Comparison of ENCODE assay signal across 2 cellular contexts in genomic region chr11:44085330-44085729, GRCh38.
A peak's percentile ranks its signal among the peaks of the same experiment; 100 is the strongest.
TF ChIP-seq lines count a peak whose summit lies in the region.

No MANE protein-coding gene starts in this region.

TF ChIP-seq in HepG2, 621 proteins besides CTCF, POLR2A, EP300 and RAD21:
- peak; percentile 96 for TF ChIP-seq ZNF317 (CRISPR knock-in tag; IDR thresholded peaks at IDR 0.05)
- no peak for TF ChIP-seq ZNF790 (CRISPR knock-in tag; IDR thresholded peaks at IDR 0.05; ENCODE audit: borderline replicate concordance)

TF ChIP-seq in K562, 482 proteins besides CTCF, POLR2A, EP300 and RAD21:
- TF ChIP-seq ZNF311 (CRISPR knock-in tag; IDR thresholded peaks at IDR 0.05) (no peak), CBX5 (IDR thresholded peaks at IDR 0.05; ENCODE audit: borderline replicate concordance, low read depth) (peak; percentile 79), FOXA3 (CRISPR knock-in tag; conservative IDR thresholded peaks at IDR 0.05 in 1 of 2, IDR thresholded peaks at IDR 0.05 in 1 of 2) (no peak), RUNX1 (IDR thresholded peaks at IDR 0.05; ENCODE audit: low read depth) (no peak), TRIM28 (IDR thresholded peaks at IDR 0.05) (peak; percentile 83; the same call in 1 of the 2 replicates), JUNB (CRISPR knock-in tag; conservative IDR thresholded peaks at IDR 0.05) (no peak), GTF2A2 (tag; IDR thresholded peaks at IDR 0.05) (no peak), TRIM24 (IDR thresholded peaks at IDR 0.05) (peak in 1 of 2 experiments; percentile 28; a peak in 1 of 4 replicates), KDM4B (IDR thresholded peaks at IDR 0.05; ENCODE audit: borderline replicate concordance in 2 of 2, low read depth in 1 of 2) (no peak), CSDE1 (IDR thresholded peaks at IDR 0.05) (no peak), STAT5A (IDR thresholded peaks at IDR 0.05; ENCODE audit: borderline replicate concordance, low read length) (no peak), NR2C2 (CRISPR knock-in tag; IDR thresholded peaks at IDR 0.05) (no peak), NR2C2 (tag; IDR thresholded peaks at IDR 0.05) (no peak), PATZ1 (CRISPR knock-in tag; IDR thresholded peaks at IDR 0.05; ENCODE audit: borderline replicate concordance) (no peak), CBX3 (IDR thresholded peaks at IDR 0.05; ENCODE audit: borderline replicate concordance in 1 of 2, low read length in 2 of 2) (peak in 1 of 2 experiments; percentile 88; a peak in 2 of 3 replicates), PCBP2 (IDR thresholded peaks at IDR 0.05; ENCODE audit: low read depth, low read length, poor library complexity, severe bottlenecking) (no peak), XRCC3 (IDR thresholded peaks at IDR 0.05) (0 out of 2 replicates have a peak, but pooled peaks have one; percentile 27), RNF2 (IDR thresholded peaks at IDR 0.05) (no peak), MYNN (IDR thresholded peaks at IDR 0.05) (no peak), MYNN (CRISPR knock-in tag; IDR thresholded peaks at IDR 0.05) (no peak), ZNF384 (IDR thresholded peaks at IDR 0.05; ENCODE audit: low read depth, low read length) (no peak), E2F6 (IDR thresholded peaks at IDR 0.05; ENCODE audit: borderline replicate concordance in 1 of 2, extremely low read depth in 1 of 2, insufficient read depth in 1 of 2, insufficient read length in 1 of 2, low read depth in 1 of 2, low read length in 1 of 2, poor library complexity in 1 of 2, severe bottlenecking in 1 of 2) (no peak)
